In the genomic region with DNA sequence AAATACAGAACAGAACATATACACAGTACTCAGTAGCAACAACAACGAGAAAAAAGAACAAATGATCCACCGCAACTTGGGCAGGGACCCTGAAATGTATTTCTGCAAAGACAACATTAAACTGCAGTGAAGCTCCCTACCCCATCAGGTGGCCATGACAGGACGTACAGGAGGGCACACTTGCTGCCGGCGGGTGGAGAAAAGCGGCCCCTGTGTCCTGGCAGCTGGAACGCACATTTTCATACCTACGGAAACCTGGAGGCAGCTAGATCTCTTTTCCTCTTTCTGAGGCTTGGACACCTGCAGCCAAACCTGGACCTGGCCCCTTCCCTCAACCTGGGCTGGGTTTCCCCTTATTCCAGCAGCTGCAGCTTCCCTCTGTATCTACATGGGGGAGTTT, we compare ENCODE assay signal across 20 cellular contexts. TPM values are rescaled to one million over a fixed set of nuclear protein-coding genes. Genes with fewer than 3 reads are reported as not detected.
A peak's percentile ranks its signal among the peaks of the same experiment; 100 is the strongest.
DNase-seq lines count a peak whose midpoint lies in the region; ATAC-seq and TF ChIP-seq lines count a peak whose summit lies in the region.
"Had no signal": no experiment of that assay in that cellular context is flagged by ENCODE, and none has a peak within 500 bp of the region (broad histone marks: within the 10 kb centered on the region; RNA-seq: fewer than 3 reads in every experiment).

No MANE protein-coding gene starts in this region.

- no peak for TF ChIP-seq CTCF in C4-2B (conservative IDR thresholded peaks at IDR 0.05)
- TF ChIP-seq CTCF in LNCaP clone FGC (IDR thresholded peaks at IDR 0.05; ENCODE audit: control insufficient read depth, extremely low read depth, insufficient read depth), result no peak
- TF ChIP-seq CTCF in epithelial cell of proximal tubule (conservative IDR thresholded peaks at IDR 0.05; ENCODE audit: low read depth, low read length), result no peak
- TF ChIP-seq CTCF in GM13976 (IDR thresholded peaks at IDR 0.05; ENCODE audit: borderline replicate concordance, control extremely low read depth, extremely low read depth, insufficient read depth, missing control alignments), result no peak

- DNase-seq in LNCaP clone FGC (ENCODE audit: low read depth), result no peak
- DNase-seq in RPMI8226, result peak; percentile 55
- no peak for DNase-seq in epithelial cell of proximal tubule (ENCODE audit: low read depth)
- no peak for DNase-seq in GM13976 (ENCODE audit: low spot score)
- DNase-seq in mucosa of gallbladder (ENCODE audit: low spot score), result no peak
- DNase-seq in cortex of kidney (lab: John Stamatoyannopoulos, UW), result no peak
- DNase-seq: 8988T; ACHN; AML-193; BE2C; Calu3; CD4-positive, alpha-beta memory T cell; DND-41; GM23248; H9 had no signal

- no peak for ATAC-seq in GM19324 (IDR thresholded peaks at IDR 0.05; ENCODE audit: low FRiP score, unreplicated experiment)
- ATAC-seq: A549, HCT116 had no signal

- peak overlapping the region; percentile 48 for H3K27ac ChIP-seq in C4-2B
- H3K27ac ChIP-seq: A549; BLaER1 treated with 17β-estradiol and CSF1 and Interleukin-3, amounts not matched to agents 10 nM and 100 nM; GM23248 had no signal

- in situ Hi-C loops in GM13976 (cut with MboI; ENCODE audit: low sequenced_read_pairs, unreplicated experiment), result no loop called here

- H3K4me3 ChIP-seq in LNCaP clone FGC (ENCODE audit: low read depth, low read length) (peak overlapping the region; percentile 63), epithelial cell of proximal tubule (ENCODE audit: low read depth, low read length) (peak overlapping the region; percentile 26)
- H3K4me3 ChIP-seq: A549; BLaER1 treated with 17β-estradiol and CSF1 and Interleukin-3, amounts not matched to agents 10 nM and 100 nM; GM23248 had no signal

RNA-seq across cellular contexts. Expression of gene ZNF354B, which starts 42.2 kb away (rescaled TPM):
- total RNA-seq in epithelial cell of proximal tubule (3.5 and 3.7 TPM in 2 replicates), mucosa of gallbladder (14.6 TPM)
